ENCODE assay signal across 13 cellular contexts in the genomic region with DNA sequence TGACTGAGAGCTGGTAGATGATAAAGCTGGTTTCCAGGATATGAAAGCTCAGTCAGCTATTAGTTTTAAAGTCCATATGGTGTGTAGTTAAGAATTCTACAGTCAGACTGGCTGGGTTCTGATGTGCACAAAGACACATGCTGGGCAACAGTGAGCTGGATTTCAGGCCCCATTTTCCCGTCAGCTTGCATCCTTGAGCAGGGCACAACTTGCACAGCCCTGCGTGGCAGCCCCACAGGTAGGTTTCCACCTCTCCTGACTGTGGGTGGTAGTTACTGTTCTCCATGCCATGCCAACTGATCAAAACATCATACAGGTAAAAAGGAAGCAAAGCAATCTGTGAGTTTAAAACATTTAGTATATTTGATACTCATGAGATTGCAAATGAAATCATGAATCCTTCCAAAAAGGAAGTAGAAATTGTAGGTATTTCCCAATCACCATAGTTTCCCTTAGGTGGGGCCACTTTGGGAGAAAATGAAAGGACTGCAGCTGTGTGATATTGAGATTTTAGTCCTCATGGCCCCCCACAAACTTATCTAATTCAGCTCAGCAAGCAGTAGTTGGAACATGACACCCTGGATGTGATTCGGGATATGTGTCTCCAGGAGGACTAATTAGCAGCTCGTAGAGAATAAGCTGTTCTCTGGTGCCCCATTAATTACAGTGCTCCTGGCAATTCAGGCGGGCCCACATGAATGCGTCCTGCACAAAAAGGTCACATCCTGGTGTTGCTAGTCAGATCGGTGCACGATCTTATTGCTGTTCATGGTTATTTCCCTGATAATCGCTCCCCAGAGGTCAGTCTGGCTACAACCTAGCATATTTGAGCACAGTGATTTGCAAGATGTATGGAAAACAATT. TPM values are rescaled to one million over a fixed set of nuclear protein-coding genes. Genes with fewer than 3 reads are reported as not detected.
DNase-seq lines count a peak whose midpoint lies in the region; ATAC-seq, FAIRE-seq and TF ChIP-seq lines count a peak whose summit lies in the region.
"Had no signal": no experiment of that assay in that cellular context is flagged by ENCODE, and none has a peak within 500 bp of the region (broad histone marks: within the 10 kb centered on the region; RNA-seq: fewer than 3 reads in every experiment).

No MANE protein-coding gene starts in this region.

- peak overlapping the region; percentile 52; the same call in 1 of the 2 replicates for H3K14ac ChIP-seq in H9 (ENCODE audit: insufficient read depth, low read length)

- H3K4me1 Mint-ChIP-seq in CD14-positive monocyte (peaks cover 42% of the 10 kb centered on the region), H9 (peaks cover 33 to 51% of the 10 kb centered on the region in 2 experiments)
- no peaks in the 10 kb centered on the region for H3K4me1 Mint-ChIP-seq in activated T-cell treated with anti-CD3 and anti-CD28 coated beads, Interleukin-2, amount 50 U/mL, for 24 hours (ENCODE audit: low read depth)

- no peak overlapping the region for H3K4ac ChIP-seq in H9 (ENCODE audit: low read depth, low read length)

- H3K9ac ChIP-seq in H9 (ENCODE audit: extremely low read depth, insufficient read length, low read length) (peak overlapping the region; percentile 36), iPS-20b (ENCODE audit: low read depth, low read length) (peak overlapping the region; percentile 38; the same call in 1 of the 2 replicates)

- no peak overlapping the region for H3K23ac ChIP-seq in H9 (ENCODE audit: insufficient read length, low read depth, low read length)

- H2AFZ ChIP-seq in H9 (ENCODE audit: low read length), result no peak overlapping the region

- no peaks in the 10 kb centered on the region for H3K79me2 ChIP-seq in H9 (ENCODE audit: insufficient read depth, low read length)

- no peaks in the 10 kb centered on the region for H3K27me3 Mint-ChIP-seq in CD14-positive monocyte (ENCODE audit: low read depth in 3 of 3)
- no peaks in the 10 kb centered on the region for H3K27me3 Mint-ChIP-seq in H9 (ENCODE audit: low read depth)
- H3K27me3 Mint-ChIP-seq in activated T-cell treated with anti-CD3 and anti-CD28 coated beads, Interleukin-2, amount 50 U/mL, for 24 hours, result peaks cover 2% of the 10 kb centered on the region
- H3K27me3 Mint-ChIP-seq: dendritic cell treated with granulocyte-macrophage colony-stimulating factor and Interleukin-4, amounts not matched to agents 40 ng/mL and 50 ng/mL, for 4 days had no signal

- no peak overlapping the region for H2BK20ac ChIP-seq in H9 (ENCODE audit: low read depth, low read length, poor library complexity, severe bottlenecking)

- H3K18ac ChIP-seq in H9 (ENCODE audit: insufficient read length, low read depth, low read length), result peak overlapping the region; percentile 13

- H3K56ac ChIP-seq in H9 (ENCODE audit: insufficient read length, low read depth, low read length), result no peak overlapping the region

- no CpG with 5 or more reads among the region's 9 CpGs for WGBS in H9 (ENCODE audit: extremely low coverage, insufficient read length, low lambda C conversion rate)

- H2BK120ac ChIP-seq in H9 (ENCODE audit: low read depth, low read length, poor library complexity, severe bottlenecking), result no peak overlapping the region

- no peak overlapping the region for H2AK5ac ChIP-seq in H9 (ENCODE audit: insufficient read length, low read length)

- DNase-seq in CD14-positive monocyte (ENCODE audit: low spot score), result no peak
- peak; percentile 62 for DNase-seq in H9
- peak; percentile 89 for DNase-seq in NCI-H69 (lab: John Stamatoyannopoulos, UW)
- DNase-seq in D341Med (ENCODE audit: low spot score), result no peak
- DNase-seq in activated T-cell treated with anti-CD3 and anti-CD28 coated beads, Interleukin-2, amount 50 U/mL, for 24 hours, result no peak
- no peak for DNase-seq in frontal cortex (ENCODE audit: low spot score in 2 of 2)
- DNase-seq: MM.1S; stimulated activated CD4-positive, alpha-beta T cell treated with anti-CD3 and anti-CD28 coated beads, Interleukin-4, amount 100 ng/mL, for 4 hours; stimulated activated naive CD4-positive, alpha-beta T cell treated with Interleukin-2 at 50 U/mL for 16 hours had no signal

- H3K23me2 ChIP-seq in H9 (ENCODE audit: insufficient read length, low read depth, low read length, poor library complexity, severe bottlenecking), result no peaks in the 10 kb centered on the region

- no peak overlapping the region for H4K8ac ChIP-seq in H9 (replicated peaks; ENCODE audit: insufficient read length, low read depth, low read length)

- H3K9me3 Mint-ChIP-seq in CD14-positive monocyte (peaks cover 0 to 2% (median 0%) of the 10 kb centered on the region in 7 donors), H9 (no peaks in the 10 kb centered on the region)
- no peaks in the 10 kb centered on the region for H3K9me3 Mint-ChIP-seq in activated T-cell treated with anti-CD3 and anti-CD28 coated beads, Interleukin-2, amount 50 U/mL, for 24 hours
- H3K9me3 Mint-ChIP-seq: dendritic cell treated with granulocyte-macrophage colony-stimulating factor and Interleukin-4, amounts not matched to agents 40 ng/mL and 50 ng/mL, for 4 days had no signal

- H2BK5ac ChIP-seq in H9 (ENCODE audit: insufficient read length, low read length), result peak overlapping the region; percentile 80

- H4K91ac ChIP-seq in H9 (ENCODE audit: insufficient read length, low read depth, low read length), result no peak overlapping the region

- no peaks in the 10 kb centered on the region for H3K36me3 Mint-ChIP-seq in CD14-positive monocyte
- H3K36me3 Mint-ChIP-seq in H9 (ENCODE audit: insufficient read depth in 1 of 3, low read depth in 3 of 3), result no peaks in the 10 kb centered on the region
- H3K36me3 Mint-ChIP-seq in activated T-cell treated with anti-CD3 and anti-CD28 coated beads, Interleukin-2, amount 50 U/mL, for 24 hours (ENCODE audit: low read depth), result no peaks in the 10 kb centered on the region

- no peaks in the 10 kb centered on the region for H3K79me1 ChIP-seq in H9 (ENCODE audit: insufficient read depth, low read depth, low read length, poor library complexity, severe bottlenecking)

- H3K4me2 ChIP-seq in H9 (ENCODE audit: insufficient read depth, insufficient read length, low read length), result peak overlapping the region; percentile 30

- no peaks in the 10 kb centered on the region for H3K36me3 ChIP-seq in iPS-20b (ENCODE audit: insufficient read depth, low read depth, low read length)

- no peak overlapping the region for H3T11ph ChIP-seq in H9 (ENCODE audit: low read length)

- no peak for ATAC-seq in GM18861 (IDR thresholded peaks at IDR 0.05; ENCODE audit: unreplicated experiment)

- intact Hi-C loops in CD14-positive monocyte (cut with micrococcal nuclease), result no loop called here

- no peaks in the 10 kb centered on the region for H3K9me3 ChIP-seq in H9 (ENCODE audit: control insufficient read depth, low read depth, low read length)
- H3K9me3 ChIP-seq in iPS-20b (ENCODE audit: insufficient read depth, low read depth, low read length), result no peaks in the 10 kb centered on the region

- no peaks in the 10 kb centered on the region for H4K20me1 ChIP-seq in H9 (ENCODE audit: control insufficient read depth, insufficient read depth, insufficient read length)

- TF ChIP-seq CTCF in CD14-positive monocyte (IDR thresholded peaks at IDR 0.05) (no peak), H9 (conservative IDR thresholded peaks at IDR 0.05) (no peak)

- FAIRE-seq in frontal cortex (lab: Jason Lieb, UNC), result no peak
- FAIRE-seq: H54 had no signal

- H4K5ac ChIP-seq in H9 (ENCODE audit: insufficient read length, low read depth, low read length), result no peak overlapping the region

- H3K27me3 ChIP-seq in H9 (ENCODE audit: insufficient read depth, low read length), result no peaks in the 10 kb centered on the region
- no peaks in the 10 kb centered on the region for H3K27me3 ChIP-seq in iPS-20b (ENCODE audit: insufficient read depth, low read length)

- H2BK15ac ChIP-seq in H9 (ENCODE audit: low read depth, low read length), result no peak overlapping the region

- H3K27ac ChIP-seq in H9 (ENCODE audit: insufficient read length, low read depth, low read length) (peak overlapping the region; percentile 84), iPS-20b (ENCODE audit: low read length) (peak overlapping the region; percentile 81)

- H3K4me1 ChIP-seq in H9 (ENCODE audit: insufficient read depth, low read length), result peaks cover 8% of the 10 kb centered on the region; the same call in 1 of the 2 replicates
- H3K4me1 ChIP-seq in iPS-20b (ENCODE audit: insufficient read depth, low read length), result peaks cover 36% of the 10 kb centered on the region

- no peak overlapping the region for H2BK12ac ChIP-seq in H9 (ENCODE audit: insufficient read length, low read depth, low read length)

- H3K4me3 Mint-ChIP-seq in CD14-positive monocyte (peak overlapping the region in 1 of 2 donors; percentile 35), H9 (peak overlapping the region in 1 of 2 experiments; percentile 15; a peak in 2 of 5 replicates)
- no peak overlapping the region for H3K4me3 Mint-ChIP-seq in activated T-cell treated with anti-CD3 and anti-CD28 coated beads, Interleukin-2, amount 50 U/mL, for 24 hours
- H3K4me3 Mint-ChIP-seq: dendritic cell treated with granulocyte-macrophage colony-stimulating factor and Interleukin-4, amounts not matched to agents 40 ng/mL and 50 ng/mL, for 4 days had no signal

- H3K4me3 ChIP-seq in iPS-20b (ENCODE audit: low read length), result peak overlapping the region; percentile 25; the same call in 1 of the 2 replicates

- H3K27ac Mint-ChIP-seq in CD14-positive monocyte (peak overlapping the region; percentile 69 to 91 (median 79)), H9 (peak overlapping the region; percentile 78 to 97 (median 95))
- no peak overlapping the region for H3K27ac Mint-ChIP-seq in activated T-cell treated with anti-CD3 and anti-CD28 coated beads, Interleukin-2, amount 50 U/mL, for 24 hours
- H3K27ac Mint-ChIP-seq: dendritic cell treated with granulocyte-macrophage colony-stimulating factor and Interleukin-4, amounts not matched to agents 40 ng/mL and 50 ng/mL, for 4 days had no signal

RNA-seq across cellular contexts. Expression of a gene that starts 42.4 kb away (rescaled TPM):
- polyA plus RNA-seq in CD14-positive monocyte, result under 1 TPM; 0.54 to 0.89 TPM
- total RNA-seq in H9 (2021) (36.3 and 37.3 TPM in 2 replicates), frontal cortex (33.8 TPM)

Comparison
In these comparisons a context has a peak if more than half of its experiments do, and no peak if none do; other contexts are left out.
1. DNase-seq: peak in H9 (single experiment) and NCI-H69 (single experiment); none in CD14-positive monocyte (single experiment), D341Med (single experiment), activated T-cell treated with anti-CD3 and anti-CD28 coated beads, Interleukin-2, amount 50 U/mL, for 24 hours (single experiment) and frontal cortex (0 of 2).